15 cellular contexts compared by ENCODE assay signal in the genomic region with DNA sequence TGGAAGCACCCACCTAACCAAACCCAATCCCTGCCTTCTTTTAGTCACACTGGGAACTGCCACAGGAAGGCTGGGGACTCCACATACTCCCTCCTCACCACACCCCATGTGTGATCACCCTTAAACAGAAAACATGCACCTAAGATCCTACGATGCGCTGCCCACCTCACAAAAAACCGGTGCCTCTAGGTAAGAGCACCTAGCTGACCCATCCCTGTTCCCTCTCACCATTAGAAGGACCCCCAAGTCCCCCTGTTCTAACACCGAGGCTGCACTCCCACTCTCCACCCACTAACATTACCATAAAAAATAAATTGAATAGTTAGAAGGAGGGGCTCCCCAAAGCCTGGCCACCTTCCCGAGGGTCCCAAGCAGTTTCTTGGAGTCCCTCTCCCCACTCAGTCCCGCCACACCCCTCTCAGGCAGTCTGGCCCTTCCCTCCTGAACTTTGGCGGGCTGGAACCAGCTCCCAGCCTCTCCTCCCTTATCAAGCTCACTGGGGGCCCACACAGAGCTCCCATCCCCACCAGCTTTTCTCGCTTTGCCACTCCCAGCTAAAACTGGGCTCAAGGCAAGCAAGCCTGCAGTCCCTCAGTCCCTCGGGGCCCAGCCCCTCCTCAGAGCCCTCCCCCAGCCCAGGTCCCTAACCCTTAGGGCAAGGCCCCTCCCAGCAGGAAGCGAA. TPM values are rescaled to one million over a fixed set of nuclear protein-coding genes. Genes with fewer than 3 reads are reported as not detected.
"Had no signal": no experiment of that assay in that cellular context is flagged by ENCODE, and none has a peak within 500 bp of the region (broad histone marks: within the 10 kb centered on the region; RNA-seq: fewer than 3 reads in every experiment).

No MANE protein-coding gene starts in this region.

RNA-seq across cellular contexts. Expression of gene TMEM191B, which starts 46.0 kb away (rescaled TPM):
- total RNA-seq: ascending aorta had no signal

RNA-seq across cellular contexts. Expression of gene GGTLC3, which starts 55.7 kb away (rescaled TPM):
- total RNA-seq: activated B cell treated with CpG ODN at 0.5 μM for 24 hours; activated CD8-positive, alpha-beta memory T cell treated with anti-CD3 and anti-CD28 coated beads for 36 hours; activated CD8-positive, alpha-beta T cell treated with anti-CD3 and anti-CD28 coated beads for 36 hours; activated naive CD8-positive, alpha-beta T cell treated with anti-CD3 and anti-CD28 coated beads, Interleukin-2, amount 10 ng/mL, durations not matched to agents 7 days and 5 days; activated T-cell treated with anti-CD3 and anti-CD28 coated beads, Interleukin-2, amount 50 U/mL, for 72 hours; activated T-helper 17 cell treated with anti-CD3 and anti-CD28 coated beads, Interleukin-2, amount 50 U/mL, for 72 hours; ascending aorta; body of pancreas; bronchial epithelial cell; M059J; PC-3; SK-MEL-5; T-cell; T-helper 17 cell had no signal
- polyA plus RNA-seq: adipose tissue had no signal
